ENCODE assay signal across 9 cellular contexts in genomic region chr11:76626921-76627391, GRCh38. TPM values are rescaled to one million over a fixed set of nuclear protein-coding genes. Genes with fewer than 3 reads are reported as not detected.
A peak's percentile ranks its signal among the peaks of the same experiment; 100 is the strongest.
DNase-seq lines count a peak whose midpoint lies in the region; ATAC-seq and TF ChIP-seq lines count a peak whose summit lies in the region.
"Had no signal": no experiment of that assay in that cellular context is flagged by ENCODE, and none has a peak within 500 bp of the region (broad histone marks: within the 10 kb centered on the region; RNA-seq: fewer than 3 reads in every experiment).

No MANE protein-coding gene starts in this region.

- peaks cover 0 to 12% (median 7%) of the 10 kb centered on the region in 12 donors for H3K9me3 ChIP-seq in heart left ventricle

- CTCF ChIA-PET in activated naive CD4-positive, alpha-beta T cell treated with anti-CD3 and anti-CD28 coated beads, Interleukin-2, amount 10 ng/mL, durations not matched to agents 7 days and 5 days (lab: Charles Lee): no interaction called here

- peak overlapping the region; percentile 62 for H3K27ac Mint-ChIP-seq in activated naive CD4-positive, alpha-beta T cell treated with anti-CD3 and anti-CD28 coated beads, Interleukin-2, amount 10 ng/mL, durations not matched to agents 7 days and 5 days

- no peaks in the 10 kb centered on the region for H3K36me3 ChIP-seq in heart left ventricle

- peaks cover 52% of the 10 kb centered on the region for H3K4me1 Mint-ChIP-seq in activated naive CD4-positive, alpha-beta T cell treated with anti-CD3 and anti-CD28 coated beads, Interleukin-2, amount 10 ng/mL, durations not matched to agents 7 days and 5 days

- ATAC-seq in GM18502 (IDR thresholded peaks at IDR 0.05; ENCODE audit: poor library complexity, unreplicated experiment): peak; percentile 91
- peak; percentile 72 for ATAC-seq in GM21737 (IDR thresholded peaks at IDR 0.05; ENCODE audit: unreplicated experiment)
- no peak for ATAC-seq in heart left ventricle

- peaks cover 20% of the 10 kb centered on the region for H3K9me3 Mint-ChIP-seq in activated naive CD4-positive, alpha-beta T cell treated with anti-CD3 and anti-CD28 coated beads, Interleukin-2, amount 10 ng/mL, durations not matched to agents 7 days and 5 days

- H3K4me3 ChIP-seq in heart left ventricle: no peak overlapping the region
- H3K4me3 ChIP-seq: SK-N-MC had no signal

- peaks cover 0 to 48% (median 22%) of the 10 kb centered on the region in 12 donors for H3K4me1 ChIP-seq in heart left ventricle

- DNase-seq in Kasumi-1 (lab: John Stamatoyannopoulos, UW): peak; percentile 47 to 54
- DNase-seq in activated naive CD4-positive, alpha-beta T cell treated with anti-CD3 and anti-CD28 coated beads, Interleukin-2, amount 10 ng/mL, durations not matched to agents 7 days and 5 days: peak; percentile 71
- peak; percentile 5 for DNase-seq in stimulated activated CD8-positive, alpha-beta memory T cell treated with anti-CD3 and anti-CD28 coated beads, Interleukin-15, amount 100 ng/mL, for 1 hour (ENCODE audit: low read depth)
- DNase-seq in NCI-H1417 treated with DMSO at 0.1 percent for 48 hours (lab: John Stamatoyannopoulos, UW): no peak
- no peak for DNase-seq in NCI-H1694 (lab: John Stamatoyannopoulos, UW)
- DNase-seq in heart left ventricle: no peak

- TF ChIP-seq CTCF in heart left ventricle (IDR thresholded peaks at IDR 0.05): no peak

- H3K27me3 Mint-ChIP-seq in activated naive CD4-positive, alpha-beta T cell treated with anti-CD3 and anti-CD28 coated beads, Interleukin-2, amount 10 ng/mL, durations not matched to agents 7 days and 5 days: peaks cover 35% of the 10 kb centered on the region

- H3K36me3 Mint-ChIP-seq in activated naive CD4-positive, alpha-beta T cell treated with anti-CD3 and anti-CD28 coated beads, Interleukin-2, amount 10 ng/mL, durations not matched to agents 7 days and 5 days: peaks cover 7% of the 10 kb centered on the region

- intact Hi-C loops in heart left ventricle (cut with DNase I): no loop called here

- H3K27me3 ChIP-seq in heart left ventricle: no peaks in the 10 kb centered on the region

- H3K4me3 Mint-ChIP-seq in activated naive CD4-positive, alpha-beta T cell treated with anti-CD3 and anti-CD28 coated beads, Interleukin-2, amount 10 ng/mL, durations not matched to agents 7 days and 5 days: peak overlapping the region; percentile 38

- no peak for TF ChIP-seq POLR2A in heart left ventricle (IDR thresholded peaks at IDR 0.05)

- H3K27ac ChIP-seq in heart left ventricle: peak overlapping the region in 1 of 12 donors; percentile 46
- H3K27ac ChIP-seq: SK-N-MC had no signal

- WGBS in heart left ventricle, 4 donors: 71 to 80% (median 75%) methylated on average over 6 of the region's 6 CpGs

RNA-seq across cellular contexts. Expression of gene LRRC32, which starts 43.6 kb away (rescaled TPM):
- total RNA-seq in heart left ventricle: 10 to 100 TPM; 20.1 to 67.1 (median 26.9) TPM
- polyA plus RNA-seq in heart left ventricle: 10 to 100 TPM; 46.4 to 79.0 TPM

Comparison
In these comparisons a context has a peak if more than half of its experiments do, and no peak if none do; other contexts are left out.
1. ATAC-seq: peak in GM18502 (single experiment) and GM21737 (single experiment); none in heart left ventricle (0 of 4).
2. DNase-seq: peak in Kasumi-1 (2 of 2), activated naive CD4-positive, alpha-beta T cell treated with anti-CD3 and anti-CD28 coated beads, Interleukin-2, amount 10 ng/mL, durations not matched to agents 7 days and 5 days (single experiment) and stimulated activated CD8-positive, alpha-beta memory T cell treated with anti-CD3 and anti-CD28 coated beads, Interleukin-15, amount 100 ng/mL, for 1 hour (single experiment); none in NCI-H1417 treated with DMSO at 0.1 percent for 48 hours (single experiment), NCI-H1694 (single experiment) and heart left ventricle (0 of 5).